1 cellular context compared by ENCODE assay signal in the genomic region with DNA sequence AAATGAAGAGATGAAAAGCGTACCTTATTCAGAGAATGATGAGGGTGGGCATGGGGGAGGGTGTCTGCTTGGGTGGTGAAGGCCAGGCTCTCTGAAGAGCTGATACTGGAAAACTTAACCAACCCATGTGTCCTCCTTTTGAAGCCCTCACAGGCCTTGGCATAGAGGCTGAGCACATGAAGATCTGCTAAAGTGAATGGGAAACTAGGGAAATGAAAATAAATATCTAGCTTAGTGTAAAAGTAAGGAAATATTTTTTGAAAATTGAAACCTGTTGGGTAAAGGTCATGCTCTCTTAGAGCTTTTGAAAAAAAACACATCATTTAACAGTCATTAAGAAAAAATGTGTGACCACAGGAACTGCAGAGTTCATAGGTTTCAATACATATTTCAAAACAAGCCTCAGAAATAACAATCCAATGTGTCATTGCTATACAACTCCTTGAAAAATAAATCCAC.
TF ChIP-seq lines count a peak whose summit lies in the region.

No MANE protein-coding gene starts in this region.

TF ChIP-seq in WTC11, 78 proteins besides CTCF, POLR2A, EP300 and RAD21 (continued from another document):
- TF ChIP-seq, protein P1, sequence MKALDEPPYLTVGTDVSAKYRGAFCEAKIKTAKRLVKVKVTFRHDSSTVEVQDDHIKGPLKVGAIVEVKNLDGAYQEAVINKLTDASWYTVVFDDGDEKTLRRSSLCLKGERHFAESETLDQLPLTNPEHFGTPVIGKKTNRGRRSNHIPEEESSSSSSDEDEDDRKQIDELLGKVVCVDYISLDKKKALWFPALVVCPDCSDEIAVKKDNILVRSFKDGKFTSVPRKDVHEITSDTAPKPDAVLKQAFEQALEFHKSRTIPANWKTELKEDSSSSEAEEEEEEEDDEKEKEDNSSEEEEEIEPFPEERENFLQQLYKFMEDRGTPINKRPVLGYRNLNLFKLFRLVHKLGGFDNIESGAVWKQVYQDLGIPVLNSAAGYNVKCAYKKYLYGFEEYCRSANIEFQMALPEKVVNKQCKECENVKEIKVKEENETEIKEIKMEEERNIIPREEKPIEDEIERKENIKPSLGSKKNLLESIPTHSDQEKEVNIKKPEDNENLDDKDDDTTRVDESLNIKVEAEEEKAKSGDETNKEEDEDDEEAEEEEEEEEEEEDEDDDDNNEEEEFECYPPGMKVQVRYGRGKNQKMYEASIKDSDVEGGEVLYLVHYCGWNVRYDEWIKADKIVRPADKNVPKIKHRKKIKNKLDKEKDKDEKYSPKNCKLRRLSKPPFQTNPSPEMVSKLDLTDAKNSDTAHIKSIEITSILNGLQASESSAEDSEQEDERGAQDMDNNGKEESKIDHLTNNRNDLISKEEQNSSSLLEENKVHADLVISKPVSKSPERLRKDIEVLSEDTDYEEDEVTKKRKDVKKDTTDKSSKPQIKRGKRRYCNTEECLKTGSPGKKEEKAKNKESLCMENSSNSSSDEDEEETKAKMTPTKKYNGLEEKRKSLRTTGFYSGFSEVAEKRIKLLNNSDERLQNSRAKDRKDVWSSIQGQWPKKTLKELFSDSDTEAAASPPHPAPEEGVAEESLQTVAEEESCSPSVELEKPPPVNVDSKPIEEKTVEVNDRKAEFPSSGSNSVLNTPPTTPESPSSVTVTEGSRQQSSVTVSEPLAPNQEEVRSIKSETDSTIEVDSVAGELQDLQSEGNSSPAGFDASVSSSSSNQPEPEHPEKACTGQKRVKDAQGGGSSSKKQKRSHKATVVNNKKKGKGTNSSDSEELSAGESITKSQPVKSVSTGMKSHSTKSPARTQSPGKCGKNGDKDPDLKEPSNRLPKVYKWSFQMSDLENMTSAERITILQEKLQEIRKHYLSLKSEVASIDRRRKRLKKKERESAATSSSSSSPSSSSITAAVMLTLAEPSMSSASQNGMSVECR (CRISPR knock-in tag; IDR thresholded peaks at IDR 0.05; ENCODE audit: borderline replicate concordance), result no peak
- TF ChIP-seq, protein P2, sequence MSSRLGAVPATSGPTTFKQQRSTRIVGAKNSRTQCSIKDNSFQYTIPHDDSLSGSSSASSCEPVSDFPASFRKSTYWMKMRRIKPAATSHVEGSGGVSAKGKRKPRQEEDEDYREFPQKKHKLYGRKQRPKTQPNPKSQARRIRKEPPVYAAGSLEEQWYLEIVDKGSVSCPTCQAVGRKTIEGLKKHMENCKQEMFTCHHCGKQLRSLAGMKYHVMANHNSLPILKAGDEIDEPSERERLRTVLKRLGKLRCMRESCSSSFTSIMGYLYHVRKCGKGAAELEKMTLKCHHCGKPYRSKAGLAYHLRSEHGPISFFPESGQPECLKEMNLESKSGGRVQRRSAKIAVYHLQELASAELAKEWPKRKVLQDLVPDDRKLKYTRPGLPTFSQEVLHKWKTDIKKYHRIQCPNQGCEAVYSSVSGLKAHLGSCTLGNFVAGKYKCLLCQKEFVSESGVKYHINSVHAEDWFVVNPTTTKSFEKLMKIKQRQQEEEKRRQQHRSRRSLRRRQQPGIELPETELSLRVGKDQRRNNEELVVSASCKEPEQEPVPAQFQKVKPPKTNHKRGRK (CRISPR knock-in tag; IDR thresholded peaks at IDR 0.05; ENCODE audit: borderline replicate concordance), result no peak
- TF ChIP-seq, protein P3, sequence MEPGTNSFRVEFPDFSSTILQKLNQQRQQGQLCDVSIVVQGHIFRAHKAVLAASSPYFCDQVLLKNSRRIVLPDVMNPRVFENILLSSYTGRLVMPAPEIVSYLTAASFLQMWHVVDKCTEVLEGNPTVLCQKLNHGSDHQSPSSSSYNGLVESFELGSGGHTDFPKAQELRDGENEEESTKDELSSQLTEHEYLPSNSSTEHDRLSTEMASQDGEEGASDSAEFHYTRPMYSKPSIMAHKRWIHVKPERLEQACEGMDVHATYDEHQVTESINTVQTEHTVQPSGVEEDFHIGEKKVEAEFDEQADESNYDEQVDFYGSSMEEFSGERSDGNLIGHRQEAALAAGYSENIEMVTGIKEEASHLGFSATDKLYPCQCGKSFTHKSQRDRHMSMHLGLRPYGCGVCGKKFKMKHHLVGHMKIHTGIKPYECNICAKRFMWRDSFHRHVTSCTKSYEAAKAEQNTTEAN (CRISPR knock-in tag; IDR thresholded peaks at IDR 0.05), result no peak
- no peak for TF ChIP-seq OVOL2 (CRISPR knock-in tag; IDR thresholded peaks at IDR 0.05; ENCODE audit: borderline replicate concordance)
- TF ChIP-seq, protein P4, sequence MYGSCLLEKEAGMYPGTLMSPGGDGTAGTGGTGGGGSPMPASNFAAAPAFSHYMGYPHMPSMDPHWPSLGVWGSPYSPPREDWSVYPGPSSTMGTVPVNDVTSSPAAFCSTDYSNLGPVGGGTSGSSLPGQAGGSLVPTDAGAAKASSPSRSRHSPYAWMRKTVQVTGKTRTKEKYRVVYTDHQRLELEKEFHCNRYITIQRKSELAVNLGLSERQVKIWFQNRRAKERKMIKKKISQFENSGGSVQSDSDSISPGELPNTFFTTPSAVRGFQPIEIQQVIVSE (CRISPR knock-in tag; IDR thresholded peaks at IDR 0.05; ENCODE audit: borderline replicate concordance), result no peak
- TF ChIP-seq SMAD3 (CRISPR knock-in tag; IDR thresholded peaks at IDR 0.05; ENCODE audit: borderline replicate concordance), result no peak
- TF ChIP-seq, protein P5, sequence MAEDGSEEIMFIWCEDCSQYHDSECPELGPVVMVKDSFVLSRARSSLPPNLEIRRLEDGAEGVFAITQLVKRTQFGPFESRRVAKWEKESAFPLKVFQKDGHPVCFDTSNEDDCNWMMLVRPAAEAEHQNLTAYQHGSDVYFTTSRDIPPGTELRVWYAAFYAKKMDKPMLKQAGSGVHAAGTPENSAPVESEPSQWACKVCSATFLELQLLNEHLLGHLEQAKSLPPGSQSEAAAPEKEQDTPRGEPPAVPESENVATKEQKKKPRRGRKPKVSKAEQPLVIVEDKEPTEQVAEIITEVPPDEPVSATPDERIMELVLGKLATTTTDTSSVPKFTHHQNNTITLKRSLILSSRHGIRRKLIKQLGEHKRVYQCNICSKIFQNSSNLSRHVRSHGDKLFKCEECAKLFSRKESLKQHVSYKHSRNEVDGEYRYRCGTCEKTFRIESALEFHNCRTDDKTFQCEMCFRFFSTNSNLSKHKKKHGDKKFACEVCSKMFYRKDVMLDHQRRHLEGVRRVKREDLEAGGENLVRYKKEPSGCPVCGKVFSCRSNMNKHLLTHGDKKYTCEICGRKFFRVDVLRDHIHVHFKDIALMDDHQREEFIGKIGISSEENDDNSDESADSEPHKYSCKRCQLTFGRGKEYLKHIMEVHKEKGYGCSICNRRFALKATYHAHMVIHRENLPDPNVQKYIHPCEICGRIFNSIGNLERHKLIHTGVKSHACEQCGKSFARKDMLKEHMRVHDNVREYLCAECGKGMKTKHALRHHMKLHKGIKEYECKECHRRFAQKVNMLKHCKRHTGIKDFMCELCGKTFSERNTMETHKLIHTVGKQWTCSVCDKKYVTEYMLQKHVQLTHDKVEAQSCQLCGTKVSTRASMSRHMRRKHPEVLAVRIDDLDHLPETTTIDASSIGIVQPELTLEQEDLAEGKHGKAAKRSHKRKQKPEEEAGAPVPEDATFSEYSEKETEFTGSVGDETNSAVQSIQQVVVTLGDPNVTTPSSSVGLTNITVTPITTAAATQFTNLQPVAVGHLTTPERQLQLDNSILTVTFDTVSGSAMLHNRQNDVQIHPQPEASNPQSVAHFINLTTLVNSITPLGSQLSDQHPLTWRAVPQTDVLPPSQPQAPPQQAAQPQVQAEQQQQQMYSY (CRISPR knock-in tag; IDR thresholded peaks at IDR 0.05), result no peak
